In genomic region chr20:44649976-44650375, GRCh38 we compare ENCODE assay signal across 13 cellular contexts. TPM values are rescaled to one million over a fixed set of nuclear protein-coding genes. Genes with fewer than 3 reads are reported as not detected.
DNase-seq lines count a peak whose midpoint lies in the region; ATAC-seq and TF ChIP-seq lines count a peak whose summit lies in the region.
"Had no signal": no experiment of that assay in that cellular context is flagged by ENCODE, and none has a peak within 500 bp of the region (broad histone marks: within the 10 kb centered on the region; RNA-seq: fewer than 3 reads in every experiment).

No MANE protein-coding gene starts in this region.

- peak overlapping the region; percentile 78 for H3K4me3 Mint-ChIP-seq in activated CD4-positive, alpha-beta T cell treated with anti-CD3 and anti-CD28 coated beads for 36 hours

- peak overlapping the region; percentile 78 for H3K4me2 ChIP-seq in KMS-11
- H3K4me2 ChIP-seq in neuronal stem cell (ENCODE audit: insufficient read depth, low read length, poor library complexity, severe bottlenecking), result no peak overlapping the region

- no CpG with 5 or more reads among the region's 6 CpGs for WGBS in neuronal stem cell (ENCODE audit: extremely low coverage in 2 of 2, insufficient read length in 2 of 2, insufficient replicate concordance in 1 of 2), 2 donors

- peak overlapping the region; percentile 87 for H3K27ac Mint-ChIP-seq in activated CD4-positive, alpha-beta T cell treated with anti-CD3 and anti-CD28 coated beads for 36 hours

- no peaks in the 10 kb centered on the region for H4K20me1 ChIP-seq in KMS-11 (ENCODE audit: insufficient read depth)

- no peak for DNase-seq in activated CD4-positive, alpha-beta T cell treated with anti-CD3 and anti-CD28 coated beads for 36 hours
- DNase-seq in activated CD4-positive, alpha-beta T cell treated with anti-CD3 and anti-CD28 coated beads for 4 hours, result no peak
- DNase-seq in adipocyte (ENCODE audit: low read depth) (no peak), neuronal stem cell (ENCODE audit: low spot score) (no peak), NCI-H2081 treated with DMSO at 0.1 percent for 48 hours (lab: John Stamatoyannopoulos, UW) (no peak)
- DNase-seq: activated effector memory CD4-positive, alpha-beta T cell treated with anti-CD3 and anti-CD28 coated beads, Interleukin-2, amount 50 U/mL, for 16 hours; DMS153; NCI-H2171; RPMI8226; upper lobe of right lung had no signal

- H3K14ac ChIP-seq in neuronal stem cell (ENCODE audit: low read length), result no peak overlapping the region

- H2AK5ac ChIP-seq in neuronal stem cell (ENCODE audit: low read depth, low read length), result peak overlapping the region; percentile 59

- H2AFZ ChIP-seq in KMS-11 (ENCODE audit: low read depth), result no peak overlapping the region
- H2AFZ ChIP-seq in neuronal stem cell (ENCODE audit: low read length), result no peak overlapping the region

- no peak for ATAC-seq in activated CD4-positive, alpha-beta T cell treated with anti-CD3 and anti-CD28 coated beads for 36 hours
- ATAC-seq in GM21447 (IDR thresholded peaks at IDR 0.05; ENCODE audit: unreplicated experiment) (no peak), GM21528 (IDR thresholded peaks at IDR 0.05; ENCODE audit: low FRiP score, unreplicated experiment) (no peak)

- peaks cover 68% of the 10 kb centered on the region for H3K4me1 Mint-ChIP-seq in activated CD4-positive, alpha-beta T cell treated with anti-CD3 and anti-CD28 coated beads for 36 hours

- no peak for TF ChIP-seq CTCF in KMS-11 (conservative IDR thresholded peaks at IDR 0.05; ENCODE audit: low read depth, low read length)

- H3K18ac ChIP-seq in neuronal stem cell (ENCODE audit: low read length), result no peak overlapping the region

- no peak overlapping the region for H3K4ac ChIP-seq in neuronal stem cell (ENCODE audit: low read length)

- H2BK5ac ChIP-seq in neuronal stem cell (ENCODE audit: low read length), result no peak overlapping the region

- no peak overlapping the region; the same call in 1 of the 2 replicates for H3K9ac ChIP-seq in KMS-11
- peak overlapping the region; percentile 83 for H3K9ac ChIP-seq in adipocyte (ENCODE audit: low read length)
- no peak overlapping the region for H3K9ac ChIP-seq in neuronal stem cell (ENCODE audit: low read depth, low read length, poor library complexity)

- intact Hi-C loops in activated CD4-positive, alpha-beta T cell treated with anti-CD3 and anti-CD28 coated beads for 36 hours (cut with DNase I, micrococcal nuclease), result loop anchor here in 1 of 2 experiments (2.0 to 5.0 kb wide), 2 partner anchors 338 to 439 kb away; partner anchors contain the start of genes FITM2 and OSER1

- H3K9me3 ChIP-seq in adipocyte (ENCODE audit: control insufficient read depth, low read length) (no peaks in the 10 kb centered on the region), neuronal stem cell (replicated peaks in 1 of 2; ENCODE audit: control insufficient read depth in 2 of 2, insufficient read depth in 1 of 2, low read depth in 1 of 2, low read length in 2 of 2) (peaks cover 0 to 2% of the 10 kb centered on the region in 2 donors)
- H3K9me3 ChIP-seq: upper lobe of right lung had no signal

- H3K9me3 Mint-ChIP-seq in activated CD4-positive, alpha-beta T cell treated with anti-CD3 and anti-CD28 coated beads for 36 hours (ENCODE audit: low read depth), result peaks cover 2% of the 10 kb centered on the region

- H3K27me3 ChIP-seq in KMS-11 (ENCODE audit: insufficient read depth, low read depth) (no peaks in the 10 kb centered on the region), adipocyte (replicated peaks; ENCODE audit: control insufficient read depth, insufficient read depth, low read length) (no peaks in the 10 kb centered on the region), neuronal stem cell (ENCODE audit: control insufficient read depth in 3 of 3, insufficient read depth in 3 of 3, low read depth in 1 of 3, low read length in 3 of 3) (peaks cover 0 to 3% (median 0%) of the 10 kb centered on the region in 3 experiments)
- H3K27me3 ChIP-seq: upper lobe of right lung had no signal

- H3K4me1 ChIP-seq in KMS-11 (ENCODE audit: low read depth, poor library complexity, severe bottlenecking), result peaks cover 66% of the 10 kb centered on the region
- peaks cover 28% of the 10 kb centered on the region for H3K4me1 ChIP-seq in adipocyte (ENCODE audit: control insufficient read depth, insufficient read depth, low read length)
- H3K4me1 ChIP-seq in neuronal stem cell (ENCODE audit: control insufficient read depth in 2 of 2, insufficient read depth in 1 of 2, low read depth in 1 of 2, low read length in 2 of 2), result peaks cover 28 to 31% of the 10 kb centered on the region in 2 donors

- POLR2A ChIA-PET in activated CD4-positive, alpha-beta T cell treated with anti-CD3 and anti-CD28 coated beads for 36 hours (lab: Charles Lee), result no interaction called here

- H2BK120ac ChIP-seq in neuronal stem cell (ENCODE audit: low read depth, low read length), result no peak overlapping the region

- H2BK12ac ChIP-seq in neuronal stem cell (ENCODE audit: low read length), result no peak overlapping the region

- H3K79me2 ChIP-seq in KMS-11 (ENCODE audit: insufficient read depth, low read depth), result peaks cover 47% of the 10 kb centered on the region

- H3K36me3 ChIP-seq in KMS-11 (ENCODE audit: insufficient read depth), result no peaks in the 10 kb centered on the region
- H3K36me3 ChIP-seq in adipocyte (ENCODE audit: control insufficient read depth, insufficient read depth, low read length, severe bottlenecking), result no peaks in the 10 kb centered on the region
- H3K36me3 ChIP-seq in neuronal stem cell (replicated peaks in 1 of 2; ENCODE audit: control insufficient read depth in 2 of 2, insufficient read depth in 2 of 2, low read length in 2 of 2), result no peaks in the 10 kb centered on the region
- H3K36me3 ChIP-seq: upper lobe of right lung had no signal

- H4K8ac ChIP-seq in neuronal stem cell (ENCODE audit: low read depth, low read length), result no peak overlapping the region

- H4K91ac ChIP-seq in neuronal stem cell (ENCODE audit: low read depth, low read length, poor library complexity), result no peak overlapping the region

- peaks cover 8% of the 10 kb centered on the region for H3K79me1 ChIP-seq in neuronal stem cell (ENCODE audit: low read depth, low read length)

- H3K4me3 ChIP-seq in KMS-11 (IDR thresholded peaks at IDR 0.05; ENCODE audit: insufficient read depth, low read depth, low read length) (no peak overlapping the region), adipocyte (ENCODE audit: low read length) (peak overlapping the region; percentile 81), neuronal stem cell (ENCODE audit: low read length in 2 of 2) (no peak overlapping the region)

- H2BK15ac ChIP-seq in neuronal stem cell (ENCODE audit: low read length), result no peak overlapping the region

- peak overlapping the region; percentile 25 for H3K23ac ChIP-seq in neuronal stem cell (ENCODE audit: low read depth, low read length, poor library complexity)

- peak overlapping the region; percentile 61; the same call in 1 of the 2 replicates for H3K27ac ChIP-seq in KMS-11
- no peak overlapping the region for H3K27ac ChIP-seq in neuronal stem cell (replicated peaks; ENCODE audit: low read length)

- H3K27me3 Mint-ChIP-seq in activated CD4-positive, alpha-beta T cell treated with anti-CD3 and anti-CD28 coated beads for 36 hours, result no peaks in the 10 kb centered on the region

- H3K36me3 Mint-ChIP-seq in activated CD4-positive, alpha-beta T cell treated with anti-CD3 and anti-CD28 coated beads for 36 hours (ENCODE audit: low read depth), result peaks cover 3% of the 10 kb centered on the region

- CTCF ChIA-PET in activated CD4-positive, alpha-beta T cell treated with anti-CD3 and anti-CD28 coated beads for 36 hours (lab: Charles Lee), result interaction anchor here (0.6 to 3.3 kb wide), 4 partner anchors 13 to 62 kb away, joined by 3 to 20 read pairs (median 7); no protein-coding TSS in a partner anchor

RNA-seq across cellular contexts. Expression of gene ADA, which starts 1.5 kb away (rescaled TPM):
- total RNA-seq in activated CD4-positive, alpha-beta T cell treated with anti-CD3 and anti-CD28 coated beads for 36 hours, result 10 to 100 TPM; 33.8 to 37.8 TPM
- polyA plus RNA-seq in neuronal stem cell (2013, experiment 1 of 2), result 25.3 TPM
- 24.1 TPM for polyA plus RNA-seq in neuronal stem cell (2013, experiment 2 of 2)
